8 cellular contexts compared by ENCODE assay signal in the genomic region with DNA sequence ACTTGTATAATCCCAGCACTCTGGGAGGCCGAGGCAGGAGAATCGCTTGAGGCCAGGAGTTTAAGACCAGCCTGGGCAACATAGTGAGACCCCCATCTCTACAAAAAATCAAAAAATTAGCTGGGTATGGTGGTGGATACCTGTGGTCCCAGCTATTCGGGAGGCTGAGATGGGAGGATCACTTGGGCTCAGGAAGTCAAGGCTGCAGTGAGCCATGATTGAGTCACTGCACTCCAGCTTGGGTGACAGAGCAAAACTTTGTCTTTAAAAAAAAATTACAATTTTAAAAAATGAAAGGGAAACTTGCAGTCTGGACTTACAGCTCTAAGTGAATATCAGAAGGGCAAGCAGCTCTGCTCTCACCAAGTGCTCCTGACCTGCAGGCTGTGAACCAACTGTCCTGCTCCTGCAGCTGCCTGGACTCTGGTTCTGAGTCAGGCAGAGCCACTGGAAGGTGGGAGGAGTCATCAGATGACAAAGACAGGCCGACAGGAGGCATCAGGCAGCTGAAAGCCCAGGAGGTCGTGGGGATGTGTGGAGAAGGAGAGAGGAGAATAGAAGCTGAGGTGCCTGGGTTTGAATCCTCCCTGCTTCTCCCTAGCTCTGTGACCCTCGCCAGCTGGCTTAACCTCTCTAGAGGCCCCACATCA. TPM values are rescaled to one million over a fixed set of nuclear protein-coding genes. Genes with fewer than 3 reads are reported as not detected.
DNase-seq lines count a peak whose midpoint lies in the region; ATAC-seq and TF ChIP-seq lines count a peak whose summit lies in the region.

No MANE protein-coding gene starts in this region.

- no peak overlapping the region for H3K27ac ChIP-seq in RWPE2 (ENCODE audit: poor library complexity, severe bottlenecking)
- no peak overlapping the region for H3K27ac ChIP-seq in foreskin keratinocyte

- peaks cover 64% of the 10 kb centered on the region for H3K36me3 Mint-ChIP-seq in activated T-cell treated with anti-CD3 and anti-CD28 coated beads, Interleukin-2, amount 50 U/mL, for 24 hours (ENCODE audit: low read depth)

- H3K4me1 ChIP-seq in RWPE2 (ENCODE audit: insufficient read depth, poor library complexity, severe bottlenecking) (no peaks in the 10 kb centered on the region), foreskin keratinocyte (no peaks in the 10 kb centered on the region)

- DNase-seq in activated T-cell treated with anti-CD3 and anti-CD28 coated beads, Interleukin-2, amount 50 U/mL, for 24 hours, result no peak
- no peak for DNase-seq in activated T-cell treated with anti-CD3 and anti-CD28 coated beads, Interleukin-2, amount 50 U/mL, for 1 hour
- DNase-seq in RWPE2 (ENCODE audit: low spot score) (no peak), foreskin keratinocyte (peak in 1 of 2 donors; percentile 58), NAMALWA (ENCODE audit: low spot score) (no peak)
- no peak for DNase-seq in stimulated activated CD8-positive, alpha-beta memory T cell treated with anti-CD3 and anti-CD28 coated beads, Interleukin-4, amount 100 ng/mL, for 48 hours
- DNase-seq in activated CD4-positive, alpha-beta T cell treated with anti-CD3 and anti-CD28 coated beads, Interleukin-2, amount 50 U/mL, for 48 hours, result no peak

- no peaks in the 10 kb centered on the region for H3K9me3 Mint-ChIP-seq in activated T-cell treated with anti-CD3 and anti-CD28 coated beads, Interleukin-2, amount 50 U/mL, for 24 hours

- no peak overlapping the region for H3K4me3 Mint-ChIP-seq in activated T-cell treated with anti-CD3 and anti-CD28 coated beads, Interleukin-2, amount 50 U/mL, for 24 hours

- no peaks in the 10 kb centered on the region for H3K27me3 Mint-ChIP-seq in activated T-cell treated with anti-CD3 and anti-CD28 coated beads, Interleukin-2, amount 50 U/mL, for 24 hours

- ATAC-seq in HG02610 (IDR thresholded peaks at IDR 0.05; ENCODE audit: unreplicated experiment) (peak; percentile 76), RWPE2 (ENCODE audit: low read depth) (peak; percentile 62; the same call in 2 of the 3 replicates), foreskin keratinocyte (peak; percentile 84)

- H3K4me3 ChIP-seq in RWPE2 (ENCODE audit: severe bottlenecking), result no peak overlapping the region

- peaks cover 21% of the 10 kb centered on the region for H3K36me3 ChIP-seq in RWPE2 (ENCODE audit: low read depth)

- peak overlapping the region; percentile 88 for H3K27ac Mint-ChIP-seq in activated T-cell treated with anti-CD3 and anti-CD28 coated beads, Interleukin-2, amount 50 U/mL, for 24 hours

- no peak for TF ChIP-seq CTCF in RWPE2 (IDR thresholded peaks at IDR 0.05; ENCODE audit: poor library complexity, severe bottlenecking)
- peak; percentile 36 for TF ChIP-seq CTCF in foreskin keratinocyte (conservative IDR thresholded peaks at IDR 0.05)

- H3K27me3 ChIP-seq in RWPE2 (ENCODE audit: insufficient read depth, poor library complexity, severe bottlenecking) (no peaks in the 10 kb centered on the region), foreskin keratinocyte (peaks cover 3% of the 10 kb centered on the region)

- peaks cover 14% of the 10 kb centered on the region for H3K4me1 Mint-ChIP-seq in activated T-cell treated with anti-CD3 and anti-CD28 coated beads, Interleukin-2, amount 50 U/mL, for 24 hours (ENCODE audit: low read depth)

- H3K9me3 ChIP-seq in RWPE2 (ENCODE audit: severe bottlenecking), result no peaks in the 10 kb centered on the region

RNA-seq across cellular contexts. Expression of a gene that starts 9.6 kb away (rescaled TPM):
- not detected in 2 replicates for total RNA-seq in foreskin keratinocyte
- not detected in 2 replicates for polyA plus RNA-seq in foreskin keratinocyte

RNA-seq across cellular contexts. Expression of a gene that starts 16.4 kb away (rescaled TPM):
- 42.2 and 88.5 TPM in 2 replicates for total RNA-seq in foreskin keratinocyte
- 120 and 195 TPM in 2 replicates for polyA plus RNA-seq in foreskin keratinocyte

RNA-seq across cellular contexts. Expression of a gene that starts 20.5 kb away (rescaled TPM):
- total RNA-seq in foreskin keratinocyte, result 96.0 and 108 TPM in 2 replicates
- polyA plus RNA-seq in foreskin keratinocyte, result 111 and 135 TPM in 2 replicates

RNA-seq across cellular contexts. Expression of a gene that starts 31.5 kb away (rescaled TPM):
- total RNA-seq in foreskin keratinocyte, result 4.3 and 6.2 TPM in 2 replicates
- polyA plus RNA-seq in foreskin keratinocyte, result 3.2 and 5.4 TPM in 2 replicates

RNA-seq across cellular contexts. Expression of a gene that starts 50.5 kb away (rescaled TPM):
- 13.0 and 14.1 TPM in 2 replicates for total RNA-seq in foreskin keratinocyte
- 21.7 and 23.2 TPM in 2 replicates for polyA plus RNA-seq in foreskin keratinocyte
